In genomic region chr2:162153608-162154224, GRCh38 we compare ENCODE assay signal across 8 cellular contexts. TPM values are rescaled to one million over a fixed set of nuclear protein-coding genes. Genes with fewer than 3 reads are reported as not detected.
DNase-seq lines count a peak whose midpoint lies in the region; ATAC-seq and TF ChIP-seq lines count a peak whose summit lies in the region.

No MANE protein-coding gene starts in this region.

- peak overlapping the region; percentile 70 for H3K4me2 ChIP-seq in smooth muscle cell

- no peak for TF ChIP-seq EP300 in gastroesophageal sphincter (IDR thresholded peaks at IDR 0.05)

- H3K36me3 ChIP-seq in Panc1 (ENCODE audit: control insufficient read depth, insufficient read depth, low read length), result no peaks in the 10 kb centered on the region
- H3K36me3 ChIP-seq in gastroesophageal sphincter, result no peaks in the 10 kb centered on the region
- no peaks in the 10 kb centered on the region for H3K36me3 ChIP-seq in smooth muscle cell (ENCODE audit: low read depth)
- no peaks in the 10 kb centered on the region for H3K36me3 ChIP-seq in esophagus squamous epithelium

- ATAC-seq in GM21619 (IDR thresholded peaks at IDR 0.05; ENCODE audit: unreplicated experiment) (peak; percentile 99), Panc1 (peak; percentile 86), gastroesophageal sphincter (peak; percentile 75)

- in situ Hi-C loops in Panc1 (cut with HindIII; ENCODE audit: low pct_unique_long_range_greater_than_20kb, low sequenced_read_pairs), result no loop called here

- intact Hi-C loops in Panc1 (cut with micrococcal nuclease; ENCODE audit: unreplicated experiment), result loop anchor here (2.0 kb wide), 1 partner anchor 145 kb away; no protein-coding TSS in a partner anchor
- intact Hi-C loops in esophagus squamous epithelium (cut with DNase I), result no loop called here

- no peaks in the 10 kb centered on the region for H3F3A ChIP-seq in smooth muscle cell (ENCODE audit: low read depth)

- BruUV-seq in Panc1 (replicated peaks; lab: Mats Ljungman, UMichigan), result no TSS peak

- H3K4me3 ChIP-seq in Panc1 (ENCODE audit: low read depth in 2 of 2, low read length in 2 of 2) (no peak overlapping the region), gastroesophageal sphincter (no peak overlapping the region), smooth muscle cell (no peak overlapping the region), esophagus squamous epithelium (no peak overlapping the region)

- no peak overlapping the region for H2AFZ ChIP-seq in smooth muscle cell (ENCODE audit: low read depth)

- H3K27me3 ChIP-seq in Panc1 (ENCODE audit: control insufficient read depth, insufficient read depth, low read length) (no peaks in the 10 kb centered on the region; the same call in 1 of the 2 replicates), gastroesophageal sphincter (no peaks in the 10 kb centered on the region), smooth muscle cell (ENCODE audit: low read depth) (peaks cover 40% of the 10 kb centered on the region), esophagus squamous epithelium (peaks cover 0 to 3% (median 0%) of the 10 kb centered on the region in 4 donors)

- POLR2A ChIA-PET in Panc1 (lab: Charles Lee), result no interaction called here

- peak; percentile 70 for TF ChIP-seq CTCF in Panc1 (IDR thresholded peaks at IDR 0.05)
- peak in 3 of 4 experiments; percentile 32 to 68 (median 41) for TF ChIP-seq CTCF in gastroesophageal sphincter (IDR thresholded peaks at IDR 0.05)
- peak; percentile 83 for TF ChIP-seq CTCF in smooth muscle cell (IDR thresholded peaks at IDR 0.05; ENCODE audit: borderline replicate concordance, insufficient read depth, poor library complexity, severe bottlenecking)
- peak in 2 of 6 experiments; percentile 17 to 30 for TF ChIP-seq CTCF in esophagus squamous epithelium (IDR thresholded peaks at IDR 0.05)

- H3K4me1 ChIP-seq in Panc1 (ENCODE audit: control insufficient read depth, insufficient read depth, low read length) (no peaks in the 10 kb centered on the region), gastroesophageal sphincter (no peaks in the 10 kb centered on the region), smooth muscle cell (ENCODE audit: low read depth) (no peaks in the 10 kb centered on the region), esophagus squamous epithelium (no peaks in the 10 kb centered on the region)

- no peaks in the 10 kb centered on the region for H3K79me2 ChIP-seq in smooth muscle cell (ENCODE audit: low read depth)

- no peak for TF ChIP-seq POLR2A in gastroesophageal sphincter (IDR thresholded peaks at IDR 0.05)
- no peak for TF ChIP-seq POLR2A in esophagus squamous epithelium (IDR thresholded peaks at IDR 0.05)

- DNase-seq in ELR (ENCODE audit: low read depth) (peak; percentile 78), HuH-7 (ENCODE audit: low spot score) (peak; percentile 16), Panc1 (ENCODE audit: low read depth, low spot score) (peak; percentile 46), smooth muscle cell (lab: John Stamatoyannopoulos, UW; ENCODE audit: unreplicated experiment) (no peak), esophagus squamous epithelium (lab: John Stamatoyannopoulos, UW) (no peak)
- peak; percentile 29 for DNase-seq in activated T-cell treated with anti-CD3 and anti-CD28 coated beads, Interleukin-2, amount 50 U/mL, for 1 hour

- no peak overlapping the region for H3K9ac ChIP-seq in smooth muscle cell (ENCODE audit: low read depth)

- H3K9me3 ChIP-seq in Panc1 (ENCODE audit: control insufficient read depth, insufficient read depth, low read depth, low read length) (no peaks in the 10 kb centered on the region), gastroesophageal sphincter (no peaks in the 10 kb centered on the region), smooth muscle cell (replicated peaks; ENCODE audit: low read depth) (no peaks in the 10 kb centered on the region), esophagus squamous epithelium (no peaks in the 10 kb centered on the region)

- H4K20me1 ChIP-seq in smooth muscle cell (ENCODE audit: low read depth), result no peaks in the 10 kb centered on the region

- CTCF ChIA-PET in Panc1 (lab: Charles Lee), result interaction anchor here (0.6 kb wide), 1 partner anchor 144 kb away, joined by 3 read pairs; no protein-coding TSS in a partner anchor

- WGBS in gastroesophageal sphincter (ENCODE audit: low coverage in 1 of 2), 2 donors, result 14% methylated on average over 5 of the region's 5 CpGs
- WGBS in smooth muscle cell (ENCODE audit: low lambda C conversion rate), result 5% methylated on average over 5 of the region's 5 CpGs
- WGBS in esophagus squamous epithelium, 2 donors, result 4 to 12% methylated on average over 5 of the region's 5 CpGs

- H3K27ac ChIP-seq in Panc1 (ENCODE audit: low read length) (no peak overlapping the region), gastroesophageal sphincter (no peak overlapping the region), smooth muscle cell (ENCODE audit: low read depth) (no peak overlapping the region), esophagus squamous epithelium (no peak overlapping the region)

RNA-seq across cellular contexts. Expression of gene GCG, which starts 1.7 kb away (rescaled TPM):
- total RNA-seq in Panc1 (2021; ENCODE audit: unreplicated experiment) (0.31 TPM), gastroesophageal sphincter (not detected), smooth muscle cell (not detected in 2 replicates), esophagus squamous epithelium (not detected)
- not detected for polyA plus RNA-seq in Panc1 (2012; ENCODE audit: insufficient read length)
- polyA plus RNA-seq in smooth muscle cell, result not detected in 2 replicates

Comparison
In these comparisons a context has a peak if more than half of its experiments do, and no peak if none do; other contexts are left out.
1. DNase-seq: peak in ELR (single experiment), HuH-7 (single experiment), Panc1 (single experiment) and activated T-cell treated with anti-CD3 and anti-CD28 coated beads, Interleukin-2, amount 50 U/mL, for 1 hour (single experiment); none in smooth muscle cell (single experiment) and esophagus squamous epithelium (single experiment).
2. Peak in every context shown above with its lines, with median percentiles within 50 percentile points of each other: ATAC-seq.